1 cellular context compared by ENCODE assay signal in genomic region chr6:149233056-149233715, GRCh38.
TF ChIP-seq lines count a peak whose summit lies in the region.

No MANE protein-coding gene starts in this region.

TF ChIP-seq in K562, 482 proteins besides CTCF, POLR2A, EP300 and RAD21 (continued from another document and continues in another):
- no peak for TF ChIP-seq ATF2 (CRISPR knock-in tag; IDR thresholded peaks at IDR 0.05)
- TF ChIP-seq CREB1 (IDR thresholded peaks at IDR 0.05) = no peak
- no peak for TF ChIP-seq CREB1 (CRISPR knock-in tag; IDR thresholded peaks at IDR 0.05)
- no peak for TF ChIP-seq CHD2 (IDR thresholded peaks at IDR 0.05; ENCODE audit: low read depth, low read length)
- TF ChIP-seq NR2C1 (IDR thresholded peaks at IDR 0.05) = no peak
- TF ChIP-seq NR2C1 (tag; IDR thresholded peaks at IDR 0.05) = no peak
- no peak for TF ChIP-seq PRPF4 (IDR thresholded peaks at IDR 0.05; ENCODE audit: insufficient read depth, low read depth, low read length, poor library complexity, severe bottlenecking)
- TF ChIP-seq RAD51 (IDR thresholded peaks at IDR 0.05; ENCODE audit: borderline replicate concordance, low read depth) = no peak
- TF ChIP-seq FOXJ2 (tag; IDR thresholded peaks at IDR 0.05) = no peak
- no peak for TF ChIP-seq ZFP30 (CRISPR knock-in tag; IDR thresholded peaks at IDR 0.05; ENCODE audit: borderline replicate concordance)
- no peak for TF ChIP-seq FOXM1 (IDR thresholded peaks at IDR 0.05; ENCODE audit: low read depth)
- no peak for TF ChIP-seq FOXM1 (CRISPR knock-in tag; IDR thresholded peaks at IDR 0.05; ENCODE audit: low read depth)
- no peak for TF ChIP-seq ZNF239 (CRISPR knock-in tag; IDR thresholded peaks at IDR 0.05)
- TF ChIP-seq ZNF586 (CRISPR knock-in tag; conservative IDR thresholded peaks at IDR 0.05) = no peak
- TF ChIP-seq SMAD4 (CRISPR knock-in tag; conservative IDR thresholded peaks at IDR 0.05) = no peak
- TF ChIP-seq ZNF584 (CRISPR knock-in tag; IDR thresholded peaks at IDR 0.05; ENCODE audit: low read depth) = no peak
- TF ChIP-seq, protein P1, sequence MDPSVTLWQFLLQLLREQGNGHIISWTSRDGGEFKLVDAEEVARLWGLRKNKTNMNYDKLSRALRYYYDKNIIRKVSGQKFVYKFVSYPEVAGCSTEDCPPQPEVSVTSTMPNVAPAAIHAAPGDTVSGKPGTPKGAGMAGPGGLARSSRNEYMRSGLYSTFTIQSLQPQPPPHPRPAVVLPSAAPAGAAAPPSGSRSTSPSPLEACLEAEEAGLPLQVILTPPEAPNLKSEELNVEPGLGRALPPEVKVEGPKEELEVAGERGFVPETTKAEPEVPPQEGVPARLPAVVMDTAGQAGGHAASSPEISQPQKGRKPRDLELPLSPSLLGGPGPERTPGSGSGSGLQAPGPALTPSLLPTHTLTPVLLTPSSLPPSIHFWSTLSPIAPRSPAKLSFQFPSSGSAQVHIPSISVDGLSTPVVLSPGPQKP (CRISPR knock-in tag; IDR thresholded peaks at IDR 0.05) = no peak
- no peak for TF ChIP-seq CHAMP1 (IDR thresholded peaks at IDR 0.05)
- TF ChIP-seq GATA2 (CRISPR knock-in tag; IDR thresholded peaks at IDR 0.05) = peak; percentile 34; the same call in 1 of the 2 replicates
- no peak for TF ChIP-seq ZNF764 (CRISPR knock-in tag; IDR thresholded peaks at IDR 0.05; ENCODE audit: low read depth)
- no peak for TF ChIP-seq HMG20B (CRISPR knock-in tag; IDR thresholded peaks at IDR 0.05)
- no peak for TF ChIP-seq MEF2D (tag; conservative IDR thresholded peaks at IDR 0.05; ENCODE audit: low read depth)
- no peak for TF ChIP-seq FOXJ3 (CRISPR knock-in tag; IDR thresholded peaks at IDR 0.05)
- no peak for TF ChIP-seq ZNF175 (CRISPR knock-in tag; IDR thresholded peaks at IDR 0.05; ENCODE audit: low read depth)
- TF ChIP-seq, protein P2, sequence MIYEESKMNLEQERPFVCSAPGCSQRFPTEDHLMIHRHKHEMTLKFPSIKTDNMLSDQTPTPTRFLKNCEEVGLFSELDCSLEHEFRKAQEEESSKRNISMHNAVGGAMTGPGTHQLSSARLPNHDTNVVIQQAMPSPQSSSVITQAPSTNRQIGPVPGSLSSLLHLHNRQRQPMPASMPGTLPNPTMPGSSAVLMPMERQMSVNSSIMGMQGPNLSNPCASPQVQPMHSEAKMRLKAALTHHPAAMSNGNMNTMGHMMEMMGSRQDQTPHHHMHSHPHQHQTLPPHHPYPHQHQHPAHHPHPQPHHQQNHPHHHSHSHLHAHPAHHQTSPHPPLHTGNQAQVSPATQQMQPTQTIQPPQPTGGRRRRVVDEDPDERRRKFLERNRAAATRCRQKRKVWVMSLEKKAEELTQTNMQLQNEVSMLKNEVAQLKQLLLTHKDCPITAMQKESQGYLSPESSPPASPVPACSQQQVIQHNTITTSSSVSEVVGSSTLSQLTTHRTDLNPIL (CRISPR knock-in tag; IDR thresholded peaks at IDR 0.05) = no peak
- no peak for TF ChIP-seq MYC (IDR thresholded peaks at IDR 0.05; ENCODE audit: low read depth, low read length)
- TF ChIP-seq MYC (CRISPR knock-in tag; IDR thresholded peaks at IDR 0.05; ENCODE audit: borderline replicate concordance, low read depth) = no peak
- TF ChIP-seq TCF15 (CRISPR knock-in tag; IDR thresholded peaks at IDR 0.05) = no peak
- no peak for TF ChIP-seq NCOA2 (IDR thresholded peaks at IDR 0.05; ENCODE audit: partially characterized antibody in 2 of 2)
- no peak for TF ChIP-seq HNRNPK (IDR thresholded peaks at IDR 0.05; ENCODE audit: low read depth, low read length, poor library complexity, severe bottlenecking)
- no peak for TF ChIP-seq ZNF197 (CRISPR knock-in tag; IDR thresholded peaks at IDR 0.05; ENCODE audit: low read depth)
- TF ChIP-seq, protein P3, sequence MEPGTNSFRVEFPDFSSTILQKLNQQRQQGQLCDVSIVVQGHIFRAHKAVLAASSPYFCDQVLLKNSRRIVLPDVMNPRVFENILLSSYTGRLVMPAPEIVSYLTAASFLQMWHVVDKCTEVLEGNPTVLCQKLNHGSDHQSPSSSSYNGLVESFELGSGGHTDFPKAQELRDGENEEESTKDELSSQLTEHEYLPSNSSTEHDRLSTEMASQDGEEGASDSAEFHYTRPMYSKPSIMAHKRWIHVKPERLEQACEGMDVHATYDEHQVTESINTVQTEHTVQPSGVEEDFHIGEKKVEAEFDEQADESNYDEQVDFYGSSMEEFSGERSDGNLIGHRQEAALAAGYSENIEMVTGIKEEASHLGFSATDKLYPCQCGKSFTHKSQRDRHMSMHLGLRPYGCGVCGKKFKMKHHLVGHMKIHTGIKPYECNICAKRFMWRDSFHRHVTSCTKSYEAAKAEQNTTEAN (CRISPR knock-in tag; IDR thresholded peaks at IDR 0.05) = no peak
- no peak for TF ChIP-seq ATF1 (CRISPR knock-in tag; IDR thresholded peaks at IDR 0.05)
- no peak; the same call in 1 of the 2 replicates for TF ChIP-seq ATF1 (tag; IDR thresholded peaks at IDR 0.05)
- peak in 1 of 2 experiments; percentile 37; a peak in 1 of 4 replicates for TF ChIP-seq MAZ (CRISPR knock-in tag; conservative IDR thresholded peaks at IDR 0.05 in 1 of 2, IDR thresholded peaks at IDR 0.05 in 1 of 2)
- TF ChIP-seq FOXO4 (CRISPR knock-in tag; IDR thresholded peaks at IDR 0.05) = no peak
- TF ChIP-seq RERE (CRISPR knock-in tag; IDR thresholded peaks at IDR 0.05; ENCODE audit: borderline replicate concordance) = no peak
- TF ChIP-seq, protein P4, sequence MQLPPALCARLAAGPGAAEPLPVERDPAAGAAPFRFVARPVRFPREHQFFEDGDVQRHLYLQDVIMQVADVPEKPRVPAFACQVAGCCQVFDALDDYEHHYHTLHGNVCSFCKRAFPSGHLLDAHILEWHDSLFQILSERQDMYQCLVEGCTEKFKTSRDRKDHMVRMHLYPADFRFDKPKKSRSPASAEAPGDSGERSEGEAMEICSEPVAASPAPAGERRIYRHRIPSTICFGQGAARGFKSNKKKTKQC (CRISPR knock-in tag; IDR thresholded peaks at IDR 0.05) = no peak
- TF ChIP-seq SP1 (CRISPR knock-in tag; IDR thresholded peaks at IDR 0.05) = no peak
- no peak for TF ChIP-seq GTF3C2 (IDR thresholded peaks at IDR 0.05; ENCODE audit: borderline replicate concordance, extremely low read depth, insufficient read length)
- TF ChIP-seq NFRKB (IDR thresholded peaks at IDR 0.05; ENCODE audit: low read depth) = no peak
- no peak for TF ChIP-seq CHD4 (IDR thresholded peaks at IDR 0.05; ENCODE audit: insufficient read depth, insufficient replicate concordance, low read depth, low read length, poor library complexity, severe bottlenecking)
- no peak for TF ChIP-seq PPARD (CRISPR knock-in tag; IDR thresholded peaks at IDR 0.05)
- no peak for TF ChIP-seq E2F1 (CRISPR knock-in tag; IDR thresholded peaks at IDR 0.05)
- TF ChIP-seq ZSCAN32 (CRISPR knock-in tag; IDR thresholded peaks at IDR 0.05) = no peak
- TF ChIP-seq ESRRB (CRISPR knock-in tag; IDR thresholded peaks at IDR 0.05; ENCODE audit: borderline replicate concordance) = no peak
- no peak for TF ChIP-seq HSF4 (CRISPR knock-in tag; IDR thresholded peaks at IDR 0.05; ENCODE audit: borderline replicate concordance)
